22 cellular contexts compared by ENCODE assay signal in the genomic region with DNA sequence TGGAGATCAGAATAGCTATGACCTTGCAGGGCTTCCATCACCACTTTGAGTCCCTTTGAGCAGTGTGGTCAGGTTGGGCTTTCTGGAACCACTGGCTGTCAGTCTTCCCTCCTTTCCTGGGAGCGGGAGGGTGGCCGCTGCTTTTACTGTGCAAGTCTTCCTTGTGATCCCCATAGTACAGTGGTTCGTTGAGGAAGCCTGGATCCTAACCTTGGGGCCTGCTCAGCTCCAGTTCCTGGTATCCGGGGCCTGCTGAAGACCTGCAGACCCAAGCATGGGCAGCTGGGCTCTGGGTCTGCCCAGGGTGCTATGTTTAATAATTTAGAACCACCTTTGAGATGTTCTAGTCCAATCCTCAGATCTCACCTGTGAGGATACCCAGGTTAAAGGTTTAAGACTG.
DNase-seq lines count a peak whose midpoint lies in the region; ATAC-seq and TF ChIP-seq lines count a peak whose summit lies in the region.
"Had no signal": no experiment of that assay in that cellular context is flagged by ENCODE, and none has a peak within 500 bp of the region (broad histone marks: within the 10 kb centered on the region; RNA-seq: fewer than 3 reads in every experiment).

No MANE protein-coding gene starts in this region.

- peak; percentile 37 for DNase-seq in activated CD8-positive, alpha-beta memory T cell treated with anti-CD3 and anti-CD28 coated beads for 24 hours
- no peak for DNase-seq in activated CD8-positive, alpha-beta memory T cell treated with anti-CD3 and anti-CD28 coated beads, Interleukin-2, amount 50 U/mL, for 4 hours
- DNase-seq in GM13976 (ENCODE audit: low spot score) (peak; percentile 10), mesenteric fat pad (ENCODE audit: low spot score) (peak; percentile 49), stomach (peak; percentile 17), NCI-H446 treated with DMSO at 0.1 percent for 48 hours (lab: John Stamatoyannopoulos, UW) (no peak)
- no peak for DNase-seq in activated CD4-positive, alpha-beta T cell treated with anti-CD3 and anti-CD28 coated beads for 4 hours
- DNase-seq: 8988T; CD4-positive, CD25-positive, alpha-beta regulatory T cell; CD8-positive, alpha-beta memory T cell; COR-L47; DMS 273 treated with DMSO at 0.1 percent for 48 hours; DMS53; DND-41; EL; HCEC 1CT; IMR-90 had no signal

- H3K9me3 ChIP-seq in stomach = no peaks in the 10 kb centered on the region

- in situ Hi-C loops in GM13976 (cut with MboI; ENCODE audit: low sequenced_read_pairs, unreplicated experiment) = no loop called here

- 79 to 94% (median 89%) methylated on average over 4 of the region's 4 CpGs for WGBS in stomach, 5 donors

- no peak overlapping the region for H3K4me3 ChIP-seq in stomach
- H3K4me3 ChIP-seq: BLaER1 treated with 17β-estradiol and CSF1 and Interleukin-3, amounts not matched to agents 10 nM and 100 nM; GM12878; GM23338 had no signal

- no peak overlapping the region for H3K27ac ChIP-seq in stomach
- H3K27ac ChIP-seq: BLaER1 treated with 17β-estradiol and CSF1 and Interleukin-3, amounts not matched to agents 10 nM and 100 nM; HL-60 had no signal

- ATAC-seq in GM18867 (IDR thresholded peaks at IDR 0.05; ENCODE audit: unreplicated experiment) = no peak
- ATAC-seq: GM12878, GM23338 had no signal

- no peak for TF ChIP-seq EP300 in stomach (IDR thresholded peaks at IDR 0.05)

- intact Hi-C loops in stomach (cut with DNase I; ENCODE audit: low total_unique reads) = no loop called here

- no peak for TF ChIP-seq CTCF in GM13976 (IDR thresholded peaks at IDR 0.05; ENCODE audit: borderline replicate concordance, control extremely low read depth, extremely low read depth, insufficient read depth, missing control alignments)
- no peak for TF ChIP-seq CTCF in stomach (IDR thresholded peaks at IDR 0.05)

- no peaks in the 10 kb centered on the region for H3K27me3 ChIP-seq in stomach
- H3K27me3 ChIP-seq: BLaER1 treated with 17β-estradiol and CSF1 and Interleukin-3, amounts not matched to agents 10 nM and 100 nM had no signal

- H3K36me3 ChIP-seq in stomach = no peaks in the 10 kb centered on the region

- TF ChIP-seq POLR2A in stomach (IDR thresholded peaks at IDR 0.05) = no peak

- peaks cover 0 to 7% (median 2%) of the 10 kb centered on the region in 4 donors for H3K4me1 ChIP-seq in stomach

Comparison
In these comparisons a context has a peak if more than half of its experiments do, and no peak if none do; other contexts are left out.
1. DNase-seq: peak in activated CD8-positive, alpha-beta memory T cell treated with anti-CD3 and anti-CD28 coated beads for 24 hours (single experiment), GM13976 (single experiment), mesenteric fat pad (single experiment) and stomach (single experiment); none in activated CD8-positive, alpha-beta memory T cell treated with anti-CD3 and anti-CD28 coated beads, Interleukin-2, amount 50 U/mL, for 4 hours (single experiment), activated CD4-positive, alpha-beta T cell treated with anti-CD3 and anti-CD28 coated beads for 4 hours (0 of 2) and NCI-H446 treated with DMSO at 0.1 percent for 48 hours (single experiment).